ENCODE assay signal across 16 cellular contexts in the genomic region with DNA sequence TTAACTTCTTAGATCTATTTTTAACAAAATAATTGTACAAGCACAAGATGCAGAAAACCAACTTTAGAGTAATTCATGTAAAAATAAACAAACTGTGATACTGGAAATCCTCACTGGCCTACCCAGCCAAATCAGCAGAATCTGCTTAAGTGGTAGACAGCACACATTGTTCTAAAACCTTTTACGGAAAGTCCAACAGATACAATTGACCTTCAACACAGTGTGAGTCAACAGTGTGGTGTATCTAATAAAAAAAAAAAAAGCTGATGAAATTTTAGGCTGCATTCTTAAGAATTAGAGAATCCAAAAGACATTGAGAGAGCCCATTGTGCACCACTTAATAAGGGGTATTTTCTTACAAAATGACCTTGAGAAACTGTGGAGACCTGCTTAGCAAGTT.
DNase-seq lines count a peak whose midpoint lies in the region; ATAC-seq and TF ChIP-seq lines count a peak whose summit lies in the region.
"Had no signal": no experiment of that assay in that cellular context is flagged by ENCODE, and none has a peak within 500 bp of the region (broad histone marks: within the 10 kb centered on the region; RNA-seq: fewer than 3 reads in every experiment).

No MANE protein-coding gene starts in this region.

- H3K4me1 ChIP-seq in ACC112 (ENCODE audit: control insufficient read depth, insufficient read depth, low read length, unreplicated experiment) (peaks cover 19% of the 10 kb centered on the region), PC-3 (ENCODE audit: insufficient read depth, low read length) (peaks cover 13% of the 10 kb centered on the region)

- H3K4me3 ChIP-seq in ACC112 (ENCODE audit: low read depth, low read length) (peak overlapping the region; percentile 48), PC-3 (ENCODE audit: low read length) (no peak overlapping the region), fibroblast of mammary gland (ENCODE audit: control insufficient read depth, low read depth, low read length) (peak overlapping the region; percentile 6)
- H3K4me3 ChIP-seq: mucosa of descending colon had no signal

- peaks cover 7% of the 10 kb centered on the region; the same call in 1 of the 2 replicates for H3K9me3 ChIP-seq in PC-3 (ENCODE audit: low read length)
- H3K9me3 ChIP-seq: mucosa of descending colon had no signal

- POLR2A ChIA-PET in PC-3 (lab: Charles Lee; ENCODE audit: unreplicated experiment): interaction anchor here (0.5 kb wide), 1 partner anchor 151 kb away, joined by 4 read pairs; no protein-coding TSS in a partner anchor

- CTCF ChIA-PET in PC-3 (lab: Charles Lee): no interaction called here

- no peaks in the 10 kb centered on the region for H3K9me2 ChIP-seq in PC-3 (replicated peaks; ENCODE audit: low read length)

- peaks cover 5% of the 10 kb centered on the region; the same call in 1 of the 2 replicates for H3K36me3 ChIP-seq in ACC112 (ENCODE audit: insufficient read depth, low read length)
- H3K36me3 ChIP-seq in PC-3 (ENCODE audit: low read depth, low read length): no peaks in the 10 kb centered on the region

- TF ChIP-seq CTCF in PC-3 (conservative IDR thresholded peaks at IDR 0.05; ENCODE audit: low read depth, low read length) (no peak), fibroblast of mammary gland (conservative IDR thresholded peaks at IDR 0.05; ENCODE audit: control insufficient read depth, insufficient read depth, low read depth, low read length) (no peak)

- no peak overlapping the region for H3K9ac ChIP-seq in PC-3 (ENCODE audit: low read length)

- H3K27me3 ChIP-seq in ACC112 (ENCODE audit: insufficient read depth, low read length): no peaks in the 10 kb centered on the region
- H3K27me3 ChIP-seq in PC-3 (ENCODE audit: low read length): no peaks in the 10 kb centered on the region

- DNase-seq in PC-3 (peak; percentile 48), fibroblast of mammary gland (ENCODE audit: low read depth) (peak; percentile 90), myocyte (ENCODE audit: low read depth) (peak; percentile 43), DMS 273 treated with DMSO at 0.1 percent for 48 hours (lab: John Stamatoyannopoulos, UW) (no peak), epidermal melanocyte (ENCODE audit: insufficient read length, low spot score) (no peak), substantia nigra (lab: John Stamatoyannopoulos, UW) (no peak)
- no peak for DNase-seq in stimulated activated naive CD8-positive, alpha-beta T cell treated with anti-CD3 and anti-CD28 coated beads, Interleukin-15, Interleukin-2, amounts not matched to agents 100 U/mL and 50 U/mL, for 24 hours
- DNase-seq: activated CD8-positive, alpha-beta T cell treated with anti-CD3 and anti-CD28 coated beads, Interleukin-2, amount 10 ng/mL, durations not matched to agents 7 days and 5 days; activated effector memory CD4-positive, alpha-beta T cell treated with Interleukin-2 at 50 U/mL for 16 hours; KBM-7; kidney; mucosa of descending colon; NCI-H1417 treated with DMSO at 0.1 percent for 48 hours; occipital lobe; OCI-M1 had no signal

- no TSS peak for BruUV-seq in PC-3 (replicated peaks; lab: Mats Ljungman, UMichigan)

- intact Hi-C loops in PC-3 (cut with micrococcal nuclease): no loop called here

- peak; percentile 51 for ATAC-seq in PC-3
- ATAC-seq in stimulated activated naive CD8-positive, alpha-beta T cell treated with anti-CD3 and anti-CD28 coated beads, Interleukin-15, Interleukin-2, amounts not matched to agents 100 U/mL and 50 U/mL, for 24 hours: no peak
- ATAC-seq: activated CD8-positive, alpha-beta T cell treated with anti-CD3 and anti-CD28 coated beads, Interleukin-2, amount 10 ng/mL, durations not matched to agents 7 days and 5 days; mucosa of descending colon had no signal

- H3K4me2 ChIP-seq in PC-3 (ENCODE audit: low read length): no peak overlapping the region

- peak overlapping the region; percentile 96 for H3K27ac ChIP-seq in ACC112 (ENCODE audit: low read depth, low read length)
- H3K27ac ChIP-seq in PC-3 (ENCODE audit: low read length): 0 out of 2 replicates have a peak overlapping the region, but pooled peaks have one; percentile 16
- no peak overlapping the region for H3K27ac ChIP-seq in substantia nigra (ENCODE audit: low read depth, low read length, poor library complexity, severe bottlenecking)

- H4K20me1 ChIP-seq in PC-3 (ENCODE audit: low read length): no peaks in the 10 kb centered on the region

- no peaks in the 10 kb centered on the region for H3F3A ChIP-seq in PC-3 (ENCODE audit: low read length, unreplicated experiment)

- H2AFZ ChIP-seq in ACC112 (ENCODE audit: low read length, unreplicated experiment): peak overlapping the region; percentile 76
- no peak overlapping the region for H2AFZ ChIP-seq in PC-3 (ENCODE audit: low read length)

- H3K79me2 ChIP-seq in ACC112 (ENCODE audit: control insufficient read depth, insufficient read depth, low read length, unreplicated experiment): no peaks in the 10 kb centered on the region
- no peaks in the 10 kb centered on the region for H3K79me2 ChIP-seq in PC-3 (ENCODE audit: low read length)

Comparison
In these comparisons a context has a peak if more than half of its experiments do, and no peak if none do; other contexts are left out.
1. DNase-seq: peak in PC-3 (single experiment), fibroblast of mammary gland (single experiment) and myocyte (single experiment); none in DMS 273 treated with DMSO at 0.1 percent for 48 hours (single experiment), epidermal melanocyte (single experiment), stimulated activated naive CD8-positive, alpha-beta T cell treated with anti-CD3 and anti-CD28 coated beads, Interleukin-15, Interleukin-2, amounts not matched to agents 100 U/mL and 50 U/mL, for 24 hours (single experiment) and substantia nigra (0 of 49).